In the genomic region with DNA sequence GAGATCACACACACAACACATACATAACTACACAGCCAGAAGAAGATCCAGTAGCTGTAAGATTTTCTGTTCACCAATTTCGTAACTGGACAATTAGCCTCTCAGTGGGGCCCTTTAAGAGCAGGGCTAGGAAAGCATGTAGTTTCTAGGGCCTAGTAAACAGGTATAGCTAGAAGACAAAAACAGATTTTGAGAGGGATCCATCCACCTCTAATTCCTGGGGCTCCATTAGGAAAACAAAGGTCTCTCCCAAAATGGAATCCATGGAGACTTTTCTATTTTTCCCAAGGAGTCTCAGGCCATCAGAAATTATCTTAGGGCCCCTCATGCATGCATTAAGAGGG, we compare ENCODE assay signal across 23 cellular contexts.
"Had no signal": no experiment of that assay in that cellular context is flagged by ENCODE, and none has a peak within 500 bp of the region (broad histone marks: within the 10 kb centered on the region; RNA-seq: fewer than 3 reads in every experiment).

No MANE protein-coding gene starts in this region.

- H3K27ac Mint-ChIP-seq: activated B cell treated with CpG ODN at 0.5 μM for 24 hours; activated CD4-positive, alpha-beta memory T cell treated with anti-CD3 and anti-CD28 coated beads, Interleukin-2, amount 10 ng/mL, durations not matched to agents 7 days and 5 days; activated naive CD4-positive, alpha-beta T cell treated with anti-CD3 and anti-CD28 coated beads, Interleukin-2, amount 10 ng/mL, durations not matched to agents 7 days and 5 days; activated naive CD8-positive, alpha-beta T cell treated with anti-CD3 and anti-CD28 coated beads for 36 hours; activated T-cell treated with anti-CD3 and anti-CD28 coated beads, Interleukin-2, amount 50 U/mL, for 72 hours; activated T-helper 2 cell treated with anti-CD3 and anti-CD28 coated beads, Interferon-gamma antibody, Interleukin-2, Interleukin-4, amounts not matched to agents 10 μg/mL and 5 μg/mL and 100 μg/mL, durations not matched to agents 14 hours and 24 hours and 36 hours; T-helper 1 cell treated with Interleukin-12 subunit alpha and Interleukin-12 subunit beta and Interleukin-4 antibody, amounts not matched to agents 30 μg/mL and 1 μg/mL, for 36 hours had no signal

- H3K4me3 Mint-ChIP-seq: activated B cell treated with CpG ODN at 0.5 μM for 24 hours; activated CD4-positive, alpha-beta memory T cell treated with anti-CD3 and anti-CD28 coated beads, Interleukin-2, amount 10 ng/mL, durations not matched to agents 7 days and 5 days; activated naive CD4-positive, alpha-beta T cell treated with anti-CD3 and anti-CD28 coated beads, Interleukin-2, amount 10 ng/mL, durations not matched to agents 7 days and 5 days; activated naive CD8-positive, alpha-beta T cell treated with anti-CD3 and anti-CD28 coated beads for 36 hours; activated T-cell treated with anti-CD3 and anti-CD28 coated beads, Interleukin-2, amount 50 U/mL, for 72 hours; T-helper 1 cell treated with Interleukin-12 subunit alpha and Interleukin-12 subunit beta and Interleukin-4 antibody, amounts not matched to agents 30 μg/mL and 1 μg/mL, for 36 hours had no signal

- H3K27me3 ChIP-seq: brain microvascular endothelial cell, cardiac muscle cell had no signal

- H3K9ac ChIP-seq: KMS-11 had no signal

- DNase-seq: activated B cell treated with CpG ODN at 0.5 μM for 24 hours; activated CD4-positive, alpha-beta memory T cell treated with anti-CD3 and anti-CD28 coated beads, Interleukin-2, amount 10 ng/mL, durations not matched to agents 7 days and 5 days; activated CD4-positive, alpha-beta T cell treated with anti-CD3 and anti-CD28 coated beads, Interleukin-2, amount 50 U/mL, for 1 hour; activated gamma-delta T cell treated with Interleukin-2 at 50 U/mL for 16 hours; activated naive CD4-positive, alpha-beta T cell treated with anti-CD3 and anti-CD28 coated beads, Interleukin-2, amount 10 ng/mL, durations not matched to agents 7 days and 5 days; activated naive CD8-positive, alpha-beta T cell treated with anti-CD3 and anti-CD28 coated beads for 36 hours; activated T-cell treated with anti-CD3 and anti-CD28 coated beads, Interleukin-2, amount 50 U/mL, for 72 hours; brain microvascular endothelial cell; NCI-H1092 treated with DMSO at 0.1 percent for 48 hours; NCI-H1417 treated with DMSO at 0.1 percent for 48 hours; NCI-H1694; NCI-H2029; NCI-H2107; NCI-H345; NCI-H510A; NCI-H526 treated with DMSO at 0.1 percent for 48 hours; NK-92 treated with Interleukin-12 subunit alpha and Interleukin-12 subunit beta, amount 100 ng/mL, for 24 hours; PC-9; SHP77 treated with DMSO at 0.1 percent for 48 hours had no signal

- H3K27ac ChIP-seq: brain microvascular endothelial cell, cardiac muscle cell, KMS-11, PC-9 had no signal

- H3K4me1 Mint-ChIP-seq: activated B cell treated with CpG ODN at 0.5 μM for 24 hours; activated naive CD4-positive, alpha-beta T cell treated with anti-CD3 and anti-CD28 coated beads, Interleukin-2, amount 10 ng/mL, durations not matched to agents 7 days and 5 days; activated naive CD8-positive, alpha-beta T cell treated with anti-CD3 and anti-CD28 coated beads for 36 hours had no signal

- H3K36me3 ChIP-seq: brain microvascular endothelial cell, cardiac muscle cell had no signal

- H3K4me3 ChIP-seq: cardiac muscle cell, PC-9 had no signal

- ATAC-seq: activated T-cell treated with anti-CD3 and anti-CD28 coated beads, Interleukin-2, amount 50 U/mL, for 72 hours had no signal

- H3K27me3 Mint-ChIP-seq: activated B cell treated with CpG ODN at 0.5 μM for 24 hours; activated CD4-positive, alpha-beta memory T cell treated with anti-CD3 and anti-CD28 coated beads, Interleukin-2, amount 10 ng/mL, durations not matched to agents 7 days and 5 days; activated naive CD4-positive, alpha-beta T cell treated with anti-CD3 and anti-CD28 coated beads, Interleukin-2, amount 10 ng/mL, durations not matched to agents 7 days and 5 days; activated naive CD8-positive, alpha-beta T cell treated with anti-CD3 and anti-CD28 coated beads for 36 hours had no signal

- H2AFZ ChIP-seq: PC-9 had no signal

- H3K4me2 ChIP-seq: KMS-11, PC-9 had no signal
